In genomic region chr14:101716077-101716950, GRCh38 we compare ENCODE assay signal across 2 cellular contexts.
TF ChIP-seq lines count a peak whose summit lies in the region.

No MANE protein-coding gene starts in this region.

TF ChIP-seq in GM23338, 12 proteins besides CTCF, POLR2A, EP300 and RAD21:
- TF ChIP-seq STAT1 (IDR thresholded peaks at IDR 0.05; ENCODE audit: unreplicated experiment) (no peak), ETS1 (IDR thresholded peaks at IDR 0.05) (no peak), EZH2 (IDR thresholded peaks at IDR 0.05; ENCODE audit: low read depth, unreplicated experiment) (no peak), POLR2AphosphoS5 (IDR thresholded peaks at IDR 0.05; ENCODE audit: low read depth) (no peak), ZNF114 (CRISPR knock-in tag; IDR thresholded peaks at IDR 0.05) (no peak), NANOG (IDR thresholded peaks at IDR 0.05; ENCODE audit: borderline replicate concordance) (no peak), ZNF331 (CRISPR knock-in tag; IDR thresholded peaks at IDR 0.05; ENCODE audit: low read depth) (no peak), CREB1 (CRISPR knock-in tag; IDR thresholded peaks at IDR 0.05; ENCODE audit: low read depth) (no peak), JUNB (IDR thresholded peaks at IDR 0.05; ENCODE audit: unreplicated experiment) (no peak), EZH2phosphoT487 (IDR thresholded peaks at IDR 0.05; ENCODE audit: unreplicated experiment) (no peak), ZNF462 (CRISPR knock-in tag; IDR thresholded peaks at IDR 0.05) (no peak)
- TF ChIP-seq, protein P1, sequence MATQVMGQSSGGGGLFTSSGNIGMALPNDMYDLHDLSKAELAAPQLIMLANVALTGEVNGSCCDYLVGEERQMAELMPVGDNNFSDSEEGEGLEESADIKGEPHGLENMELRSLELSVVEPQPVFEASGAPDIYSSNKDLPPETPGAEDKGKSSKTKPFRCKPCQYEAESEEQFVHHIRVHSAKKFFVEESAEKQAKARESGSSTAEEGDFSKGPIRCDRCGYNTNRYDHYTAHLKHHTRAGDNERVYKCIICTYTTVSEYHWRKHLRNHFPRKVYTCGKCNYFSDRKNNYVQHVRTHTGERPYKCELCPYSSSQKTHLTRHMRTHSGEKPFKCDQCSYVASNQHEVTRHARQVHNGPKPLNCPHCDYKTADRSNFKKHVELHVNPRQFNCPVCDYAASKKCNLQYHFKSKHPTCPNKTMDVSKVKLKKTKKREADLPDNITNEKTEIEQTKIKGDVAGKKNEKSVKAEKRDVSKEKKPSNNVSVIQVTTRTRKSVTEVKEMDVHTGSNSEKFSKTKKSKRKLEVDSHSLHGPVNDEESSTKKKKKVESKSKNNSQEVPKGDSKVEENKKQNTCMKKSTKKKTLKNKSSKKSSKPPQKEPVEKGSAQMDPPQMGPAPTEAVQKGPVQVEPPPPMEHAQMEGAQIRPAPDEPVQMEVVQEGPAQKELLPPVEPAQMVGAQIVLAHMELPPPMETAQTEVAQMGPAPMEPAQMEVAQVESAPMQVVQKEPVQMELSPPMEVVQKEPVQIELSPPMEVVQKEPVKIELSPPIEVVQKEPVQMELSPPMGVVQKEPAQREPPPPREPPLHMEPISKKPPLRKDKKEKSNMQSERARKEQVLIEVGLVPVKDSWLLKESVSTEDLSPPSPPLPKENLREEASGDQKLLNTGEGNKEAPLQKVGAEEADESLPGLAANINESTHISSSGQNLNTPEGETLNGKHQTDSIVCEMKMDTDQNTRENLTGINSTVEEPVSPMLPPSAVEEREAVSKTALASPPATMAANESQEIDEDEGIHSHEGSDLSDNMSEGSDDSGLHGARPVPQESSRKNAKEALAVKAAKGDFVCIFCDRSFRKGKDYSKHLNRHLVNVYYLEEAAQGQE (IDR thresholded peaks at IDR 0.05; ENCODE audit: unreplicated experiment), result no peak

TF ChIP-seq in H1, 55 proteins besides CTCF, POLR2A, EP300 and RAD21:
- TF ChIP-seq KDM1A (IDR thresholded peaks at IDR 0.05; ENCODE audit: borderline replicate concordance, low read length) (peak; percentile 57; the same call in 1 of the 2 replicates), BCL11A (IDR thresholded peaks at IDR 0.05; ENCODE audit: low read depth in 2 of 2, low read length in 2 of 2) (no peak)
